In the genomic region with DNA sequence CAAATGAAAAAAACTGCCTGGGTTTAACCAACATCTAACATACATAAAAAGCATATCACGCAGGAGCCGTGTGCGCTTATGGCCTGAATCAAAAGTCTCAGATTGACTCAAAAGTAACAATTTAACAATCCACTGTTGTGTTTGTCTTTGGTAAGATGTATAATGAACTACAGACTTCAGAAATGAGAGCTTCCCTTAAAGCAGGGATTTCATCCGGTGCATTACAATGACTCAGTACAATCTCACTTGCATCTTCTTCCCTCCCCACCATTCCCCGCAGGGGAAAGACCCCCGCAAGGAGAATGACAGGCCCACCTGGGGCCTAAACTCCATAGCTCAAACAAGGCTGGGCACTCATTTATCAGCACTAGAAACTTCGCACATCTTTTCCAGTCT, we compare ENCODE assay signal across 8 cellular contexts. TPM values are rescaled to one million over a fixed set of nuclear protein-coding genes. Genes with fewer than 3 reads are reported as not detected.
A peak's percentile ranks its signal among the peaks of the same experiment; 100 is the strongest.
DNase-seq lines count a peak whose midpoint lies in the region; ATAC-seq and TF ChIP-seq lines count a peak whose summit lies in the region.

No MANE protein-coding gene starts in this region.

- no peak for TF ChIP-seq CTCF in OCI-LY3 (IDR thresholded peaks at IDR 0.05; ENCODE audit: low read depth, low read length)
- TF ChIP-seq CTCF in cardiac fibroblast (IDR thresholded peaks at IDR 0.05; ENCODE audit: low read depth, low read length) = no peak
- no peak for TF ChIP-seq CTCF in mesothelial cell of epicardium (IDR thresholded peaks at IDR 0.05; ENCODE audit: unreplicated experiment)
- TF ChIP-seq CTCF in type B pancreatic cell (conservative IDR thresholded peaks at IDR 0.05) = no peak

- H3K4me2 ChIP-seq in OCI-LY3 (ENCODE audit: low read length) = peak overlapping the region; percentile 76

- peak; percentile 33 to 40 for ATAC-seq in activated CD4-positive, CD25-positive, alpha-beta regulatory T cell treated with anti-CD3 and anti-CD28 coated beads, Interleukin-2, amount 50 U/mL, for 24 hours
- ATAC-seq in esophagus mucosa = no peak

- H3K4me3 ChIP-seq in OCI-LY3 (ENCODE audit: low read length) (peak overlapping the region; percentile 79), cardiac fibroblast (replicated peaks in 1 of 2; ENCODE audit: low read depth in 2 of 2, low read length in 2 of 2) (peak overlapping the region; percentile 78 to 81)

- POLR2A ChIA-PET in HEK293T (lab: Yijun Ruan, JAX) = no interaction called here

- peaks cover 62% of the 10 kb centered on the region for H3K79me2 ChIP-seq in OCI-LY3 (ENCODE audit: low read length)

- peak overlapping the region; percentile 96 for H3K27ac Mint-ChIP-seq in mesothelial cell of epicardium
- H3K27ac Mint-ChIP-seq in type B pancreatic cell = peak overlapping the region; percentile 94

- peak overlapping the region; percentile 86 for H3K4me3 Mint-ChIP-seq in mesothelial cell of epicardium
- peak overlapping the region; percentile 95 for H3K4me3 Mint-ChIP-seq in type B pancreatic cell

- no peak for DNase-seq in activated CD4-positive, CD25-positive, alpha-beta regulatory T cell treated with anti-CD3 and anti-CD28 coated beads, Interleukin-2, amount 50 U/mL, for 72 hours
- DNase-seq in HEK293T (ENCODE audit: extremely low spot score) (no peak), cardiac fibroblast (ENCODE audit: low read depth in 2 of 2) (peak in 1 of 2 donors; percentile 51), mesothelial cell of epicardium (ENCODE audit: low spot score in 2 of 2, unreplicated experiment in 2 of 2) (no peak), type B pancreatic cell (ENCODE audit: extremely low spot score, unreplicated experiment) (no peak)

- H4K20me1 ChIP-seq in OCI-LY3 (ENCODE audit: insufficient read depth, low read length) = peaks cover 36% of the 10 kb centered on the region

- peaks cover 5% of the 10 kb centered on the region for H3K27me3 Mint-ChIP-seq in mesothelial cell of epicardium (ENCODE audit: low read depth)
- H3K27me3 Mint-ChIP-seq in type B pancreatic cell = peaks cover 12% of the 10 kb centered on the region

- CTCF ChIA-PET in HEK293T (lab: Yijun Ruan, JAX) = no interaction called here

- peaks cover 26% of the 10 kb centered on the region for H3K4me1 ChIP-seq in OCI-LY3 (ENCODE audit: low read length)

- H3K36me3 Mint-ChIP-seq in mesothelial cell of epicardium (peaks cover 2% of the 10 kb centered on the region), type B pancreatic cell (peaks cover 11% of the 10 kb centered on the region)

- peaks cover 6% of the 10 kb centered on the region for H3K36me3 ChIP-seq in OCI-LY3 (replicated peaks; ENCODE audit: low read depth, low read length)

- H3K9me3 Mint-ChIP-seq in mesothelial cell of epicardium (no peaks in the 10 kb centered on the region), type B pancreatic cell (no peaks in the 10 kb centered on the region)

- H2AFZ ChIP-seq in OCI-LY3 (ENCODE audit: low read depth, low read length) = no peak overlapping the region

- peaks cover 37% of the 10 kb centered on the region for H3K4me1 Mint-ChIP-seq in mesothelial cell of epicardium
- H3K4me1 Mint-ChIP-seq in type B pancreatic cell (ENCODE audit: unreplicated experiment) = peaks cover 36% of the 10 kb centered on the region

- H3K9ac ChIP-seq in OCI-LY3 (ENCODE audit: low read length) = peak overlapping the region; percentile 90

- H3K27ac ChIP-seq in OCI-LY3 (ENCODE audit: low read length) = peak overlapping the region; percentile 50

- H3K9me3 ChIP-seq in OCI-LY3 (ENCODE audit: insufficient read depth, low read length) = no peaks in the 10 kb centered on the region

- no peaks in the 10 kb centered on the region for H3K27me3 ChIP-seq in OCI-LY3 (ENCODE audit: low read depth, low read length)

TF ChIP-seq in HEK293T, 16 proteins besides CTCF, POLR2A, EP300 and RAD21:
- TF ChIP-seq BHLHE40 (IDR thresholded peaks at IDR 0.05; ENCODE audit: borderline replicate concordance) = no peak
- no peak for TF ChIP-seq SUZ12 (IDR thresholded peaks at IDR 0.05)
- no peak for TF ChIP-seq FOXM1 (IDR thresholded peaks at IDR 0.05; ENCODE audit: borderline replicate concordance)
- TF ChIP-seq HDGF (IDR thresholded peaks at IDR 0.05; ENCODE audit: borderline replicate concordance) = no peak
- TF ChIP-seq, protein P1, sequence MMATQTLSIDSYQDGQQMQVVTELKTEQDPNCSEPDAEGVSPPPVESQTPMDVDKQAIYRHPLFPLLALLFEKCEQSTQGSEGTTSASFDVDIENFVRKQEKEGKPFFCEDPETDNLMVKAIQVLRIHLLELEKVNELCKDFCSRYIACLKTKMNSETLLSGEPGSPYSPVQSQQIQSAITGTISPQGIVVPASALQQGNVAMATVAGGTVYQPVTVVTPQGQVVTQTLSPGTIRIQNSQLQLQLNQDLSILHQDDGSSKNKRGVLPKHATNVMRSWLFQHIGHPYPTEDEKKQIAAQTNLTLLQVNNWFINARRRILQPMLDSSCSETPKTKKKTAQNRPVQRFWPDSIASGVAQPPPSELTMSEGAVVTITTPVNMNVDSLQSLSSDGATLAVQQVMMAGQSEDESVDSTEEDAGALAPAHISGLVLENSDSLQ (IDR thresholded peaks at IDR 0.05) = peak; percentile 43; the same call in 1 of the 2 replicates
TF ChIP-seq in HEK293T: peak in this region for 1.

RNA-seq across cellular contexts. Expression of gene ZFR, which starts 1.4 kb away (rescaled TPM):
- total RNA-seq in mesothelial cell of epicardium (68.2 to 71.5 TPM (median 70.7 TPM) in 3 replicates), type B pancreatic cell (ENCODE audit: low replicate concordance) (56.7 and 67.1 TPM in 2 replicates), esophagus mucosa (32.9 TPM)
